21 cellular contexts compared by ENCODE assay signal in genomic region chr13:42553098-42554046, GRCh38. TPM values are rescaled to one million over a fixed set of nuclear protein-coding genes. Genes with fewer than 3 reads are reported as not detected.
A peak's percentile ranks its signal among the peaks of the same experiment; 100 is the strongest.
DNase-seq lines count a peak whose midpoint lies in the region; TF ChIP-seq lines count a peak whose summit lies in the region.
"Had no signal": no experiment of that assay in that cellular context is flagged by ENCODE, and none has a peak within 500 bp of the region (broad histone marks: within the 10 kb centered on the region; RNA-seq: fewer than 3 reads in every experiment).

No MANE protein-coding gene starts in this region.

- H2BK5ac ChIP-seq in mesenchymal stem cell (ENCODE audit: low read depth, low read length, poor library complexity, severe bottlenecking), result no peak overlapping the region

- H3K27ac ChIP-seq in mesenchymal stem cell (ENCODE audit: low read length, poor library complexity, severe bottlenecking), result no peak overlapping the region
- no peak overlapping the region for H3K27ac ChIP-seq in caudate nucleus (ENCODE audit: low read depth, low read length)
- H3K27ac ChIP-seq in esophagus muscularis mucosa (replicated peaks in 1 of 4), result no peak overlapping the region
- H3K27ac ChIP-seq in tibial artery, result no peak overlapping the region
- H3K27ac ChIP-seq: BLaER1, Peyer's patch, right atrium auricular region had no signal

- H3K4me1 ChIP-seq in mesenchymal stem cell (ENCODE audit: control insufficient read depth, insufficient read depth, low read depth, low read length), result peaks cover 6% of the 10 kb centered on the region
- no peaks in the 10 kb centered on the region for H3K4me1 ChIP-seq in esophagus muscularis mucosa
- no peaks in the 10 kb centered on the region for H3K4me1 ChIP-seq in tibial artery
- H3K4me1 ChIP-seq: Peyer's patch, right atrium auricular region had no signal

- no peak overlapping the region for H2AK5ac ChIP-seq in mesenchymal stem cell (ENCODE audit: low read length, severe bottlenecking)

- intact Hi-C loops in esophagus muscularis mucosa (cut with DNase I), result no loop called here
- intact Hi-C loops in tibial artery (cut with DNase I; ENCODE audit: low total_unique reads), result no loop called here

- no peak overlapping the region for H3K23ac ChIP-seq in mesenchymal stem cell (ENCODE audit: low read length in 2 of 2)

- H3K4me2 ChIP-seq in mesenchymal stem cell (ENCODE audit: low read length, poor library complexity, severe bottlenecking), result no peak overlapping the region
- H3K4me2 ChIP-seq: BLaER1 had no signal

- H3K27me3 ChIP-seq in mesenchymal stem cell (ENCODE audit: control insufficient read depth in 1 of 2, insufficient read depth in 1 of 2, low read length in 2 of 2) (peaks cover 0 to 2% of the 10 kb centered on the region in 2 experiments), esophagus muscularis mucosa (no peaks in the 10 kb centered on the region), tibial artery (no peaks in the 10 kb centered on the region)
- H3K27me3 ChIP-seq: BLaER1, Peyer's patch, right atrium auricular region had no signal

- H2BK15ac ChIP-seq in mesenchymal stem cell (ENCODE audit: low read depth, poor library complexity, severe bottlenecking), result no peak overlapping the region

- no peaks in the 10 kb centered on the region for H3K36me3 ChIP-seq in mesenchymal stem cell (ENCODE audit: control insufficient read depth in 1 of 2, insufficient read depth in 2 of 2, low read depth in 1 of 2, low read length in 2 of 2)
- H3K36me3 ChIP-seq in esophagus muscularis mucosa, result no peaks in the 10 kb centered on the region
- no peaks in the 10 kb centered on the region for H3K36me3 ChIP-seq in tibial artery
- H3K36me3 ChIP-seq: BLaER1, Peyer's patch, right atrium auricular region had no signal

- H2AFZ ChIP-seq in mesenchymal stem cell (ENCODE audit: low read depth, low read length), result no peak overlapping the region

- H3K4me3 ChIP-seq in epithelial cell of esophagus (ENCODE audit: low read length) (no peak overlapping the region), mesenchymal stem cell (ENCODE audit: insufficient read depth in 1 of 2, low read depth in 1 of 2, low read length in 2 of 2) (no peak overlapping the region), esophagus muscularis mucosa (no peak overlapping the region), tibial artery (no peak overlapping the region)
- H3K4me3 ChIP-seq: BLaER1, Peyer's patch, right atrium auricular region had no signal

- peak overlapping the region; percentile 57 for H4K91ac ChIP-seq in mesenchymal stem cell (ENCODE audit: low read length)

- H2BK12ac ChIP-seq in mesenchymal stem cell (ENCODE audit: low read length in 2 of 2), result peak overlapping the region; percentile 59 to 67

- H3K79me1 ChIP-seq in mesenchymal stem cell (replicated peaks; ENCODE audit: low read length, poor library complexity, severe bottlenecking), result no peaks in the 10 kb centered on the region

- 61% methylated on average over 3 of the region's 3 CpGs for WGBS in mesenchymal stem cell
- 81% methylated on average over 3 of the region's 3 CpGs for WGBS in esophagus muscularis mucosa

- no peak overlapping the region for H3K14ac ChIP-seq in mesenchymal stem cell (ENCODE audit: low read length in 2 of 2)

- TF ChIP-seq POLR2A in esophagus muscularis mucosa (IDR thresholded peaks at IDR 0.05; ENCODE audit: low read depth), result no peak

- no peak for TF ChIP-seq CTCF in epithelial cell of esophagus (IDR thresholded peaks at IDR 0.05; ENCODE audit: insufficient read depth, low read depth, low read length, missing control alignments)
- TF ChIP-seq CTCF in esophagus muscularis mucosa (IDR thresholded peaks at IDR 0.05), result no peak
- no peak for TF ChIP-seq CTCF in tibial artery (IDR thresholded peaks at IDR 0.05)

- H3K9ac ChIP-seq in mesenchymal stem cell (ENCODE audit: low read length), result no peak overlapping the region
- H3K9ac ChIP-seq: BLaER1 had no signal

- H2BK120ac ChIP-seq in mesenchymal stem cell (ENCODE audit: low read depth, low read length), result no peak overlapping the region

- DNase-seq in DMS53 treated with DMSO at 0.1 percent for 48 hours (lab: John Stamatoyannopoulos, UW; ENCODE audit: unreplicated experiment) (peak; percentile 55), RPMI7951 (ENCODE audit: low read depth) (peak; percentile 24), epithelial cell of esophagus (ENCODE audit: low read depth) (peak; percentile 37), mesenchymal stem cell (peak; percentile 79), Ammon's horn (ENCODE audit: low spot score) (no peak), caudate nucleus (lab: John Stamatoyannopoulos, UW) (no peak), esophagus muscularis mucosa (ENCODE audit: extremely low spot score) (no peak), tibial artery (no peak)
- DNase-seq: activated CD4-positive, alpha-beta T cell treated with anti-CD3 and anti-CD28 coated beads for 36 hours; activated naive CD8-positive, alpha-beta T cell treated with anti-CD3 and anti-CD28 coated beads, Interleukin-2, amount 10 ng/mL, durations not matched to agents 7 days and 5 days; activated T-cell treated with anti-CD3 and anti-CD28 coated beads for 4 hours; DND-41; kidney glomerular epithelial cell; MV-4-11; naive thymus-derived CD8-positive, alpha-beta T cell; NCI-H2227 treated with DMSO at 0.1 percent for 48 hours; Peyer's patch; stimulated activated CD4-positive, alpha-beta T cell treated with anti-CD3 and anti-CD28 coated beads, Interleukin-4, amount 100 ng/mL, for 4 hours; T-helper 17 cell had no signal

- TF ChIP-seq EP300 in esophagus muscularis mucosa (IDR thresholded peaks at IDR 0.05), result no peak

- peak overlapping the region; percentile 40 for H4K8ac ChIP-seq in mesenchymal stem cell (ENCODE audit: low read length)

- no peak overlapping the region for H3K4ac ChIP-seq in mesenchymal stem cell (ENCODE audit: low read depth in 1 of 2, low read length in 2 of 2)

- no peaks in the 10 kb centered on the region for H3K9me3 ChIP-seq in mesenchymal stem cell (ENCODE audit: control insufficient read depth, low read length)
- H3K9me3 ChIP-seq in esophagus muscularis mucosa, result no peaks in the 10 kb centered on the region
- H3K9me3 ChIP-seq in tibial artery, result no peaks in the 10 kb centered on the region
- H3K9me3 ChIP-seq: BLaER1, Peyer's patch, right atrium auricular region had no signal

- H3K18ac ChIP-seq in mesenchymal stem cell (ENCODE audit: low read depth in 1 of 2, low read length in 2 of 2), result peak overlapping the region; percentile 58 to 75

RNA-seq across cellular contexts. Expression of gene TNFSF11, which starts 20.6 kb away (rescaled TPM):
- total RNA-seq in RPMI7951 (2014; rRNA removed; shearing (Covaris generic)), result 0.10 TPM in 1 of 2 replicates, not detected in the other
- 2.0 TPM for polyA plus RNA-seq in mesenchymal stem cell (2013, experiment 1 of 2)
- polyA plus RNA-seq in mesenchymal stem cell (2013, experiment 2 of 2), result 2.2 TPM
- under 1 TPM in 1 of 4 donors, not detected in 3; 0.17 TPM for total RNA-seq in esophagus muscularis mucosa
- total RNA-seq: activated naive CD8-positive, alpha-beta T cell treated with anti-CD3 and anti-CD28 coated beads, Interleukin-2, amount 10 ng/mL, durations not matched to agents 7 days and 5 days; naive thymus-derived CD8-positive, alpha-beta T cell; right atrium auricular region; T-helper 17 cell had no signal
- polyA plus RNA-seq: naive thymus-derived CD8-positive, alpha-beta T cell had no signal

Comparison
In these comparisons a context has a peak if more than half of its experiments do, and no peak if none do; other contexts are left out.
1. DNase-seq: peak in DMS53 treated with DMSO at 0.1 percent for 48 hours (single experiment), RPMI7951 (single experiment), epithelial cell of esophagus (single experiment) and mesenchymal stem cell (single experiment); none in Ammon's horn (single experiment), caudate nucleus (0 of 61), esophagus muscularis mucosa (single experiment) and tibial artery (0 of 2).